Comparison of ENCODE assay signal across 9 cellular contexts in genomic region chr12:90945070-90945649, GRCh38. TPM values are rescaled to one million over a fixed set of nuclear protein-coding genes. Genes with fewer than 3 reads are reported as not detected.
A peak's percentile ranks its signal among the peaks of the same experiment; 100 is the strongest.
DNase-seq lines count a peak whose midpoint lies in the region; ATAC-seq, FAIRE-seq and TF ChIP-seq lines count a peak whose summit lies in the region.
"Had no signal": no experiment of that assay in that cellular context is flagged by ENCODE, and none has a peak within 500 bp of the region (broad histone marks: within the 10 kb centered on the region; RNA-seq: fewer than 3 reads in every experiment).

No MANE protein-coding gene starts in this region.

- no peak overlapping the region for H3K4me3 ChIP-seq in left ventricle myocardium inferior
- no peak overlapping the region for H3K4me3 ChIP-seq in GM12878

- TF ChIP-seq POLR2A in GM12878 (IDR thresholded peaks at IDR 0.05; ENCODE audit: low read depth, low read length), result no peak

- no peaks in the 10 kb centered on the region for H3K9me3 Mint-ChIP-seq in activated T-helper 1 cell treated with anti-CD3 and anti-CD28 coated beads, Interleukin-12 subunit alpha, Interleukin-12 subunit beta, Interleukin-2, Interleukin-4 antibody, amounts not matched to agents 30 ng/mL and 10 ng/mL and 1 ng/mL, durations not matched to agents 14 hours and 24 hours and 36 hours
- H3K9me3 Mint-ChIP-seq: central memory CD8-positive, alpha-beta T cell had no signal

- H3K79me2 ChIP-seq in GM12878 (ENCODE audit: control insufficient read depth, insufficient read depth, low read length), result no peaks in the 10 kb centered on the region

- H3K36me3 ChIP-seq in left ventricle myocardium inferior (no peaks in the 10 kb centered on the region), GM12878 (ENCODE audit: control insufficient read depth in 2 of 2, insufficient read depth in 2 of 2, low read length in 1 of 2) (no peaks in the 10 kb centered on the region)

- TF ChIP-seq CTCF in left ventricle myocardium inferior (IDR thresholded peaks at IDR 0.05; ENCODE audit: borderline replicate concordance) (peak; percentile 62), GM12878 (IDR thresholded peaks at IDR 0.05 in 2 of 3, conservative IDR thresholded peaks at IDR 0.05 in 1 of 3; ENCODE audit: control insufficient read depth in 2 of 3, extremely low read depth in 1 of 3, insufficient read depth in 1 of 3, low read depth in 3 of 3, low read length in 3 of 3) (peak; percentile 34 to 59 (median 46); a peak in 3 of 6 replicates)

- in situ Hi-C loops in GM12878 (cut with MboI), result no loop called here

- no peak for TF ChIP-seq EP300 in GM12878 (IDR thresholded peaks at IDR 0.05; ENCODE audit: borderline replicate concordance in 1 of 2, control insufficient read depth in 1 of 2, low read depth in 2 of 2, low read length in 2 of 2)

- 0% methylated on average over 1 of the region's 1 CpG for WGBS in GM12878 (ENCODE audit: insufficient coverage, insufficient replicate concordance, low lambda C conversion rate, missing lambda C conversion rate)

- SMC1A ChIA-PET in GM12878 (lab: Charles Lee; ENCODE audit: uncharacterized antibody, unreplicated experiment), result interaction anchor here (0.7 to 2.0 kb wide), 7 partner anchors 8 to 381 kb away, joined by 3 to 23 read pairs (median 3); no protein-coding TSS in a partner anchor

- RAD21 ChIA-PET in GM12878 (lab: Charles Lee; ENCODE audit: unreplicated experiment), result interaction anchor here (0.7 to 2.3 kb wide), 6 partner anchors 14 to 1894 kb away, joined by 3 to 29 read pairs (median 6); partner anchors contain the start of gene LUM

- H3K4me2 ChIP-seq in GM12878 (ENCODE audit: control insufficient read depth, insufficient read depth), result no peak overlapping the region

- H2AFZ ChIP-seq in GM12878 (ENCODE audit: control insufficient read depth, low read depth, low read length), result no peak overlapping the region

- CTCF ChIA-PET in GM12878 (lab: Yijun Ruan, JAX), result interaction anchor here (0.5 to 6.1 kb wide), 18 partner anchors 8 to 410 kb away, joined by 3 to 50 read pairs (median 5); partner anchors contain the start of gene LUM

- no peak overlapping the region for H3K4me3 Mint-ChIP-seq in activated T-helper 1 cell treated with anti-CD3 and anti-CD28 coated beads, Interleukin-12 subunit alpha, Interleukin-12 subunit beta, Interleukin-2, Interleukin-4 antibody, amounts not matched to agents 30 ng/mL and 10 ng/mL and 1 ng/mL, durations not matched to agents 14 hours and 24 hours and 36 hours
- H3K4me3 Mint-ChIP-seq: central memory CD8-positive, alpha-beta T cell had no signal

- H3K36me3 Mint-ChIP-seq in activated T-helper 1 cell treated with anti-CD3 and anti-CD28 coated beads, Interleukin-12 subunit alpha, Interleukin-12 subunit beta, Interleukin-2, Interleukin-4 antibody, amounts not matched to agents 30 ng/mL and 10 ng/mL and 1 ng/mL, durations not matched to agents 14 hours and 24 hours and 36 hours (ENCODE audit: low read depth), result no peaks in the 10 kb centered on the region

- no peak for FAIRE-seq in GM12878 (lab: Jason Lieb, UNC)

- H3K27me3 ChIP-seq in left ventricle myocardium inferior (ENCODE audit: low read depth) (no peaks in the 10 kb centered on the region), GM12878 (replicated peaks in 1 of 2; ENCODE audit: control insufficient read depth in 2 of 2, insufficient read depth in 2 of 2, low read length in 1 of 2) (no peaks in the 10 kb centered on the region)

- no peaks in the 10 kb centered on the region for H3K4me1 Mint-ChIP-seq in activated T-helper 1 cell treated with anti-CD3 and anti-CD28 coated beads, Interleukin-12 subunit alpha, Interleukin-12 subunit beta, Interleukin-2, Interleukin-4 antibody, amounts not matched to agents 30 ng/mL and 10 ng/mL and 1 ng/mL, durations not matched to agents 14 hours and 24 hours and 36 hours (ENCODE audit: low read depth)
- H3K4me1 Mint-ChIP-seq: central memory CD8-positive, alpha-beta T cell had no signal

- no peak overlapping the region for H3K27ac Mint-ChIP-seq in activated T-helper 1 cell treated with anti-CD3 and anti-CD28 coated beads, Interleukin-12 subunit alpha, Interleukin-12 subunit beta, Interleukin-2, Interleukin-4 antibody, amounts not matched to agents 30 ng/mL and 10 ng/mL and 1 ng/mL, durations not matched to agents 14 hours and 24 hours and 36 hours

- H3K9ac ChIP-seq in GM12878 (ENCODE audit: control insufficient read depth, insufficient read depth, low read length), result no peak overlapping the region

- no peaks in the 10 kb centered on the region for H3K9me3 ChIP-seq in left ventricle myocardium inferior (replicated peaks)
- no peaks in the 10 kb centered on the region for H3K9me3 ChIP-seq in GM12878 (replicated peaks; ENCODE audit: control insufficient read depth, insufficient read depth, low read length)

- no peaks in the 10 kb centered on the region for H4K20me1 ChIP-seq in GM12878 (ENCODE audit: control insufficient read depth, insufficient read depth)

- POLR2A ChIA-PET in GM12878 (lab: Charles Lee), result no interaction called here

- BruUV-seq in GM12878 (replicated peaks; lab: Mats Ljungman, UMichigan), result no TSS peak

- TF ChIP-seq RAD21 in GM12878 (IDR thresholded peaks at IDR 0.05; ENCODE audit: insufficient read depth, low read depth, low read length), result peak; percentile 48

- ATAC-seq in left cardiac atrium, result no peak
- peak; percentile 72 for ATAC-seq in HG02763 (IDR thresholded peaks at IDR 0.05; ENCODE audit: unreplicated experiment)
- ATAC-seq in GM12878, result peak; percentile 85

- intact Hi-C loops in left ventricle myocardium inferior (cut with micrococcal nuclease), result no loop called here
- intact Hi-C loops in left cardiac atrium (cut with DNase I), result loop anchor here in 1 of 2 donors (10.0 kb wide), 1 partner anchor 1400 kb away; no protein-coding TSS in a partner anchor
- intact Hi-C loops in GM12878 (cut with micrococcal nuclease; ENCODE audit: unreplicated experiment), result loop anchor here (10.0 kb wide), 1 partner anchor 380 kb away; no protein-coding TSS in a partner anchor
- intact Hi-C loops in activated T-helper 1 cell treated with anti-CD3 and anti-CD28 coated beads, Interleukin-12 subunit alpha, Interleukin-12 subunit beta, Interleukin-2, Interleukin-4 antibody, amounts not matched to agents 30 ng/mL and 10 ng/mL and 1 ng/mL, durations not matched to agents 14 hours and 24 hours and 36 hours (cut with micrococcal nuclease), result loop anchor here (1.0 kb wide), 1 partner anchor 14 kb away; no protein-coding TSS in a partner anchor

- H3K27ac ChIP-seq in left ventricle myocardium inferior (replicated peaks) (no peak overlapping the region), GM12878 (ENCODE audit: control insufficient read depth, insufficient read depth) (no peak overlapping the region)

- DNase-seq in left ventricle myocardium inferior (no peak), left cardiac atrium (no peak), NCI-H2081 treated with DMSO at 0.1 percent for 48 hours (lab: John Stamatoyannopoulos, UW) (peak; percentile 10), GM12878 (ENCODE audit: low read depth, low spot score) (no peak), medulla oblongata (ENCODE audit: extremely low spot score) (peak; percentile 11)
- no peak for DNase-seq in activated T-helper 1 cell treated with anti-CD3 and anti-CD28 coated beads, Interleukin-12 subunit alpha, Interleukin-12 subunit beta, Interleukin-2, Interleukin-4 antibody, amounts not matched to agents 30 ng/mL and 10 ng/mL and 1 ng/mL, durations not matched to agents 14 hours and 24 hours and 36 hours (ENCODE audit: low spot score)
- no peak for DNase-seq in activated CD4-positive, alpha-beta T cell treated with anti-CD3 and anti-CD28 coated beads for 1 hour

- no peaks in the 10 kb centered on the region for H3K4me1 ChIP-seq in left ventricle myocardium inferior
- H3K4me1 ChIP-seq in GM12878 (ENCODE audit: control insufficient read depth, insufficient read depth, low read length), result no peaks in the 10 kb centered on the region

- no peaks in the 10 kb centered on the region for H3K27me3 Mint-ChIP-seq in activated T-helper 1 cell treated with anti-CD3 and anti-CD28 coated beads, Interleukin-12 subunit alpha, Interleukin-12 subunit beta, Interleukin-2, Interleukin-4 antibody, amounts not matched to agents 30 ng/mL and 10 ng/mL and 1 ng/mL, durations not matched to agents 14 hours and 24 hours and 36 hours (ENCODE audit: insufficient read depth)
- H3K27me3 Mint-ChIP-seq: central memory CD8-positive, alpha-beta T cell had no signal

RNA-seq across cellular contexts. Expression of gene CCER1, which starts 9.8 kb away (rescaled TPM):
- total RNA-seq in left ventricle myocardium inferior, result not detected
- total RNA-seq in left cardiac atrium, result not detected
- not detected in 2 replicates for total RNA-seq in GM12878 (2013; cell fraction: nucleolus; rRNA removed)
- not detected in 2 replicates for total RNA-seq in GM12878 (2014; rRNA removed)
- not detected in 2 replicates for total RNA-seq in GM12878 (2014; rRNA removed; fragmentation: Illumina TruSeq; extraction: Trizol)
- not detected in 2 replicates for total RNA-seq in GM12878 (2021)
- polyA plus RNA-seq in GM12878 (2011; ENCODE audit: low read depth), result not detected
- polyA plus RNA-seq in GM12878 (2011; rRNA removed), result not detected in 2 replicates
- not detected in 2 replicates for polyA plus RNA-seq in GM12878 (2011; cell fraction: cytosol; rRNA removed)
- not detected in 2 replicates for polyA plus RNA-seq in GM12878 (2011; cell fraction: nucleus; rRNA removed)
- polyA plus RNA-seq in GM12878 (2012), result 0.03 TPM in 1 of 2 replicates, not detected in the other
- polyA plus RNA-seq in GM12878 (2014; fragmentation: Illumina TruSeq; extraction: Trizol), result 0.01 TPM in 1 of 2 replicates, not detected in the other
- polyA plus RNA-seq in GM12878 (2014; fragmentation: Nextera tagmentation; extraction: Ambion mirVana), result not detected
- not detected in 2 replicates for polyA plus RNA-seq in GM12878 (2014; rRNA removed)
- polyA plus RNA-seq in GM12878 (2016; fragmentation: Nextera tagmentation; extraction: Ambion mirVana), result not detected
- polyA minus RNA-seq in GM12878 (2011; rRNA and poly(A)+ RNA removed), result not detected in 2 replicates
- polyA minus RNA-seq in GM12878 (2011; cell fraction: cytosol; rRNA and poly(A)+ RNA removed), result not detected in 2 replicates
- not detected in 2 replicates for polyA minus RNA-seq in GM12878 (2011; cell fraction: nucleus; rRNA and poly(A)+ RNA removed)
- total RNA-seq in activated T-helper 1 cell treated with anti-CD3 and anti-CD28 coated beads, Interleukin-12 subunit alpha, Interleukin-12 subunit beta, Interleukin-2, Interleukin-4 antibody, amounts not matched to agents 30 ng/mL and 10 ng/mL and 1 ng/mL, durations not matched to agents 14 hours and 24 hours and 36 hours, result not detected in 2 replicates

RNA-seq across cellular contexts. Expression of gene EPYC, which starts 59.6 kb away (rescaled TPM):
- total RNA-seq in left ventricle myocardium inferior (not detected), left cardiac atrium (not detected), GM12878 (2014; rRNA removed) (not detected in 2 replicates), GM12878 (2014; rRNA removed; fragmentation: Illumina TruSeq; extraction: Trizol) (not detected in 2 replicates), GM12878 (2021) (not detected in 2 replicates)
- not detected in 2 replicates for total RNA-seq in GM12878 (2013; cell fraction: nucleolus; rRNA removed)
- not detected for polyA plus RNA-seq in GM12878 (2011; ENCODE audit: low read depth)
- polyA plus RNA-seq in GM12878 (2011; rRNA removed) (not detected in 2 replicates), GM12878 (2014; fragmentation: Illumina TruSeq; extraction: Trizol) (not detected in 2 replicates), GM12878 (2014; fragmentation: Nextera tagmentation; extraction: Ambion mirVana) (not detected), GM12878 (2014; rRNA removed) (not detected in 2 replicates), GM12878 (2016; fragmentation: Nextera tagmentation; extraction: Ambion mirVana) (not detected)
- not detected in 2 replicates for polyA plus RNA-seq in GM12878 (2011; cell fraction: cytosol; rRNA removed)
- not detected in 2 replicates for polyA plus RNA-seq in GM12878 (2011; cell fraction: nucleus; rRNA removed)
- not detected in 2 replicates for polyA plus RNA-seq in GM12878 (2012)
- not detected in 2 replicates for polyA minus RNA-seq in GM12878 (2011; rRNA and poly(A)+ RNA removed)
- polyA minus RNA-seq in GM12878 (2011; cell fraction: cytosol; rRNA and poly(A)+ RNA removed), result not detected in 2 replicates
- polyA minus RNA-seq in GM12878 (2011; cell fraction: nucleus; rRNA and poly(A)+ RNA removed), result not detected in 2 replicates
- total RNA-seq in activated T-helper 1 cell treated with anti-CD3 and anti-CD28 coated beads, Interleukin-12 subunit alpha, Interleukin-12 subunit beta, Interleukin-2, Interleukin-4 antibody, amounts not matched to agents 30 ng/mL and 10 ng/mL and 1 ng/mL, durations not matched to agents 14 hours and 24 hours and 36 hours, result not detected in 2 replicates

Comparison
In these comparisons a context has a peak if more than half of its experiments do, and no peak if none do; other contexts are left out.
1. DNase-seq: peak in NCI-H2081 treated with DMSO at 0.1 percent for 48 hours (single experiment) and medulla oblongata (single experiment); none in left ventricle myocardium inferior (single experiment), left cardiac atrium (single experiment), GM12878 (single experiment), activated T-helper 1 cell treated with anti-CD3 and anti-CD28 coated beads, Interleukin-12 subunit alpha, Interleukin-12 subunit beta, Interleukin-2, Interleukin-4 antibody, amounts not matched to agents 30 ng/mL and 10 ng/mL and 1 ng/mL, durations not matched to agents 14 hours and 24 hours and 36 hours (single experiment) and activated CD4-positive, alpha-beta T cell treated with anti-CD3 and anti-CD28 coated beads for 1 hour (single experiment).
2. ATAC-seq: peak in HG02763 (single experiment) and GM12878 (single experiment); none in left cardiac atrium (0 of 2).